ENCODE assay signal across 23 cellular contexts in genomic region chr16:81578636-81579413, GRCh38.
"Had no signal": no experiment of that assay in that cellular context is flagged by ENCODE, and none has a peak within 500 bp of the region (broad histone marks: within the 10 kb centered on the region; RNA-seq: fewer than 3 reads in every experiment).

No MANE protein-coding gene starts in this region.

- H3K4me1 Mint-ChIP-seq: activated CD4-positive, alpha-beta T cell treated with anti-CD3 and anti-CD28 coated beads, Interleukin-2, amount 10 ng/mL, durations not matched to agents 24 days and 14 days had no signal

- H3K27ac ChIP-seq: SK-N-MC had no signal

- H3K27me3 Mint-ChIP-seq: activated B cell treated with CpG ODN at 0.5 μM for 24 hours; activated CD4-positive, alpha-beta memory T cell treated with anti-CD3 and anti-CD28 coated beads for 36 hours; activated CD4-positive, alpha-beta T cell treated with anti-CD3 and anti-CD28 coated beads, Interleukin-2, amount 10 ng/mL, durations not matched to agents 24 days and 14 days; activated naive CD8-positive, alpha-beta T cell; brain; T-cell had no signal

- ATAC-seq: activated T-cell treated with anti-CD3 and anti-CD28 coated beads, Interleukin-2, amount 50 U/mL, for 4 hours; Right ventricle myocardium inferior had no signal

- DNase-seq: activated B cell treated with CpG ODN at 0.5 μM for 24 hours; activated CD4-positive, alpha-beta memory T cell treated with anti-CD3 and anti-CD28 coated beads for 36 hours; activated CD4-positive, alpha-beta T cell treated with anti-CD3 and anti-CD28 coated beads for 1 hour; activated CD4-positive, alpha-beta T cell treated with anti-CD3 and anti-CD28 coated beads, Interleukin-2, amount 10 ng/mL, durations not matched to agents 24 days and 14 days; activated CD8-positive, alpha-beta memory T cell treated with anti-CD3 and anti-CD28 coated beads for 24 hours; activated gamma-delta T cell; activated naive CD4-positive, alpha-beta T cell treated with anti-CD3 and anti-CD28 coated beads for 36 hours; activated T-cell treated with anti-CD3 and anti-CD28 coated beads, Interleukin-2, amount 50 U/mL, for 4 hours; amygdala; Karpas-422; NCI-H1105 treated with DMSO at 0.1 percent for 48 hours; NCI-H1436 treated with DMSO at 0.1 percent for 48 hours; NCI-H187; NCI-H2081; NCI-H345; NCI-H510A; NCI-H69; T-cell; T1000 had no signal

- H3K9me3 Mint-ChIP-seq: activated B cell treated with CpG ODN at 0.5 μM for 24 hours; activated CD4-positive, alpha-beta memory T cell treated with anti-CD3 and anti-CD28 coated beads for 36 hours; activated CD4-positive, alpha-beta T cell treated with anti-CD3 and anti-CD28 coated beads, Interleukin-2, amount 10 ng/mL, durations not matched to agents 24 days and 14 days; activated naive CD4-positive, alpha-beta T cell treated with anti-CD3 and anti-CD28 coated beads for 36 hours; activated T-cell treated with anti-CD3 and anti-CD28 coated beads, Interleukin-2, amount 50 U/mL, for 4 hours; T-cell had no signal

- H3K4me3 Mint-ChIP-seq: activated B cell treated with CpG ODN at 0.5 μM for 24 hours; activated CD4-positive, alpha-beta memory T cell treated with anti-CD3 and anti-CD28 coated beads for 36 hours; activated CD4-positive, alpha-beta T cell treated with anti-CD3 and anti-CD28 coated beads, Interleukin-2, amount 10 ng/mL, durations not matched to agents 24 days and 14 days; activated naive CD4-positive, alpha-beta T cell treated with anti-CD3 and anti-CD28 coated beads for 36 hours; activated naive CD8-positive, alpha-beta T cell; activated T-cell treated with anti-CD3 and anti-CD28 coated beads, Interleukin-2, amount 50 U/mL, for 4 hours; brain; T-cell had no signal

- H3K36me3 Mint-ChIP-seq: activated CD4-positive, alpha-beta memory T cell treated with anti-CD3 and anti-CD28 coated beads for 36 hours had no signal

- H3K27ac Mint-ChIP-seq: activated B cell treated with CpG ODN at 0.5 μM for 24 hours; activated CD4-positive, alpha-beta memory T cell treated with anti-CD3 and anti-CD28 coated beads for 36 hours; activated CD4-positive, alpha-beta T cell treated with anti-CD3 and anti-CD28 coated beads, Interleukin-2, amount 10 ng/mL, durations not matched to agents 24 days and 14 days; activated naive CD4-positive, alpha-beta T cell treated with anti-CD3 and anti-CD28 coated beads for 36 hours; activated naive CD8-positive, alpha-beta T cell; brain; T-cell had no signal
